ENCODE assay signal across 6 cellular contexts in the genomic region with DNA sequence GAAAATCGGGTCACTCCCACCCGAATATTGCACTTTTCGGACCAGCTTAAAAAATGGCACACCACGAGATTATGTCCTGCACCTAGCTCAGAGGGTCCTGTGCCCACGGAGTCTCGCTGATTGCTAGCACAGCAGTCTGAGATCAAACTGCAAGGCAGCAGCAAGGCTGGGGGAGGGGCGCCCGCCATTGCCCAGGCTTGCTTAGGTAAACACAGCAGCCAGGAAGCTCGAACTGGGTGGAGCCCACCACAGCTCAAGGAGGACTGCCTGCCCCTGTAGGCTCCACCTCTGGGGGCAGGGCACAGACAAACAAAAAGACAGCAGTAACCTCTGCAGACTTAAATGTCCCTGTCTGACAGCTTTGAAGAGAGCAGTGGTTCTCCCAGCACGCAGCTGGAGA.
DNase-seq lines count a peak whose midpoint lies in the region; ATAC-seq, FAIRE-seq and TF ChIP-seq lines count a peak whose summit lies in the region.
"Not testable (repeated sequence)": the region's sequence is repeated elsewhere in the genome, so short reads cannot be mapped to it uniquely, and the experiment has no call there.

No MANE protein-coding gene starts in this region.

- POLR2A ChIA-PET in A549 (lab: Yijun Ruan, JAX); Caco-2 (lab: Charles Lee); PC-9 (lab: Charles Lee; ENCODE audit: unreplicated experiment); WTC11 (lab: Charles Lee); HepG2 (lab: Yijun Ruan, JAX): not testable (repeated sequence)

- H3K36me3 ChIP-seq in Caco-2 (ENCODE audit: control insufficient read depth, insufficient read depth, low read length); KMS-11 (ENCODE audit: insufficient read depth); PC-9 (ENCODE audit: low read depth); HepG2 (replicated peaks in 1 of 2; ENCODE audit: control insufficient read depth in 1 of 2, insufficient read depth in 2 of 2, low read length in 2 of 2): not testable (repeated sequence)

- H3K27me3 Mint-ChIP-seq in Caco-2 (ENCODE audit: insufficient read depth, unreplicated experiment) = not testable (repeated sequence)
- H3K27me3 Mint-ChIP-seq in WTC11 (ENCODE audit: low read depth) = peaks cover 14% of the 10 kb centered on the region

- ATAC-seq in A549, WTC11, HepG2: not testable (repeated sequence)

- CTCF ChIA-PET in A549 (lab: Yijun Ruan, JAX); Caco-2 (lab: Charles Lee); PC-9 (lab: Charles Lee); WTC11 (lab: Charles Lee); HepG2 (lab: Yijun Ruan, JAX; ENCODE audit: low intra/inter-chr PET ratio, low total read pairs): not testable (repeated sequence)

- H3K27me3 ChIP-seq in Caco-2 (replicated peaks; ENCODE audit: control insufficient read depth, insufficient read depth, low read length); KMS-11 (ENCODE audit: insufficient read depth, low read depth); PC-9 (ENCODE audit: insufficient read depth, low read depth); HepG2 (ENCODE audit: control insufficient read depth in 1 of 2, insufficient read depth in 2 of 2, low read length in 2 of 2): not testable (repeated sequence)

- not testable (repeated sequence) for H3K79me2 ChIP-seq in KMS-11 (ENCODE audit: insufficient read depth, low read depth); PC-9 (ENCODE audit: low read depth); HepG2 (ENCODE audit: insufficient read depth, low read length)

- not testable (repeated sequence) for H3K9me3 Mint-ChIP-seq in Caco-2 (ENCODE audit: unreplicated experiment)
- peaks cover 14% of the 10 kb centered on the region for H3K9me3 Mint-ChIP-seq in WTC11

- TF ChIP-seq CTCF in A549 (IDR thresholded peaks at IDR 0.05); Caco-2 (IDR thresholded peaks at IDR 0.05; ENCODE audit: insufficient read depth in 1 of 2, low read depth in 1 of 2, low read length in 1 of 2, severe bottlenecking in 1 of 2, unreplicated experiment in 1 of 2); KMS-11 (conservative IDR thresholded peaks at IDR 0.05; ENCODE audit: low read depth, low read length); PC-9 (conservative IDR thresholded peaks at IDR 0.05); WTC11 (IDR thresholded peaks at IDR 0.05); HepG2 (CRISPR knock-in tag; IDR thresholded peaks at IDR 0.05): not testable (repeated sequence)

- peak overlapping the region; percentile 32 for H3K27ac Mint-ChIP-seq in Caco-2 (ENCODE audit: unreplicated experiment)
- not testable (repeated sequence) for H3K27ac Mint-ChIP-seq in WTC11

- not testable (repeated sequence) for BruUV-seq in Caco-2 (replicated peaks; lab: Mats Ljungman, UMichigan); PC-9 (replicated peaks; lab: Mats Ljungman, UMichigan); HepG2 (replicated peaks; lab: Mats Ljungman, UMichigan)

- H3K9me2 ChIP-seq in PC-9 (ENCODE audit: insufficient read depth) = not testable (repeated sequence)

- H3F3A ChIP-seq in PC-9 (ENCODE audit: insufficient read depth, low read depth) = not testable (repeated sequence)

- H2AFZ ChIP-seq in KMS-11 (ENCODE audit: low read depth) (peak overlapping the region; percentile 77), PC-9 (peak overlapping the region; percentile 74)
- not testable (repeated sequence) for H2AFZ ChIP-seq in HepG2 (ENCODE audit: low read length)

- H3K4me2 ChIP-seq in A549 = not testable (repeated sequence)
- peak overlapping the region; percentile 44; the same call in 1 of the 2 replicates for H3K4me2 ChIP-seq in KMS-11
- peak overlapping the region; percentile 62 for H3K4me2 ChIP-seq in PC-9
- 0 out of 2 replicates have a peak overlapping the region, but pooled peaks have one; percentile 7 for H3K4me2 ChIP-seq in HepG2 (ENCODE audit: low read depth, low read length)

- not testable (repeated sequence) for TF ChIP-seq RAD21 in A549 (conservative IDR thresholded peaks at IDR 0.05 in 1 of 2, IDR thresholded peaks at IDR 0.05 in 1 of 2); HepG2 (CRISPR knock-in tag; IDR thresholded peaks at IDR 0.05)

- in situ Hi-C loops in HepG2 (cut with HindIII; ENCODE audit: extremely low pct_ligation_motif_present, low pct_unique_long_range_greater_than_20kb) = not testable (repeated sequence)

- H3K4me3 ChIP-seq in A549 (0 out of 3 replicates have a peak overlapping the region, but pooled peaks have one; percentile 37), KMS-11 (IDR thresholded peaks at IDR 0.05; ENCODE audit: insufficient read depth, low read depth, low read length) (peak overlapping the region; percentile 66), PC-9 (peak overlapping the region; percentile 51)
- not testable (repeated sequence) for H3K4me3 ChIP-seq in Caco-2 (ENCODE audit: low read depth, low read length); HepG2 (replicated peaks in 1 of 3; ENCODE audit: insufficient read depth in 1 of 3, low read depth in 2 of 3, low read length in 3 of 3)

- not testable (repeated sequence) for H3K27ac ChIP-seq in A549; PC-9; HepG2 (ENCODE audit: extremely low read length, insufficient read depth, low read length)
- peak overlapping the region; percentile 79 for H3K27ac ChIP-seq in KMS-11

- FAIRE-seq in A549 (lab: Jason Lieb, UNC); HepG2 (lab: Jason Lieb, UNC): not testable (repeated sequence)

- DNase-seq in A549 (ENCODE audit: low read depth in 1 of 2, low spot score in 1 of 2); Caco-2; HepG2 (ENCODE audit: low spot score): not testable (repeated sequence)
- DNase-seq in PC-9 (peak in 1 of 2 experiments; percentile 46), WTC11 (ENCODE audit: low spot score) (peak; percentile 50)

- 0% methylated on average over 5 of the region's 10 CpGs for WGBS in A549 (ENCODE audit: missing lambda C conversion rate)
- WGBS in HepG2 (ENCODE audit: low lambda C conversion rate) = 24% methylated on average over 6 of the region's 10 CpGs

- H3K9ac ChIP-seq in KMS-11 = peak overlapping the region; percentile 85
- H3K9ac ChIP-seq in HepG2 (ENCODE audit: insufficient read depth, low read depth, low read length) = not testable (repeated sequence)

- not testable (repeated sequence) for H3K9me3 ChIP-seq in A549; Caco-2; PC-9 (ENCODE audit: insufficient read depth, low read depth); HepG2 (ENCODE audit: low read length)

- not testable (repeated sequence) for H3K4me1 ChIP-seq in A549; Caco-2; KMS-11 (ENCODE audit: low read depth, poor library complexity, severe bottlenecking); PC-9 (replicated peaks; ENCODE audit: insufficient read depth); HepG2 (ENCODE audit: insufficient read depth, low read length)

- H4K20me1 ChIP-seq in KMS-11 (ENCODE audit: insufficient read depth); PC-9 (ENCODE audit: insufficient read depth); HepG2 (ENCODE audit: insufficient read depth, low read length): not testable (repeated sequence)

- not testable (repeated sequence) for TF ChIP-seq EP300 in A549 (IDR thresholded peaks at IDR 0.05); HepG2 (IDR thresholded peaks at IDR 0.05; ENCODE audit: low read depth in 2 of 2, low read length in 2 of 2); HepG2 (CRISPR knock-in tag; IDR thresholded peaks at IDR 0.05; ENCODE audit: borderline replicate concordance)

- H3K36me3 Mint-ChIP-seq in Caco-2 (ENCODE audit: insufficient read depth, unreplicated experiment); WTC11: not testable (repeated sequence)

- not testable (repeated sequence) for TF ChIP-seq POLR2A in A549 (IDR thresholded peaks at IDR 0.05; ENCODE audit: low read length); HepG2 (IDR thresholded peaks at IDR 0.05; ENCODE audit: insufficient read depth in 1 of 2, low read depth in 2 of 2, low read length in 2 of 2)

- intact Hi-C loops in Caco-2 (cut with micrococcal nuclease; ENCODE audit: unreplicated experiment); PC-9 (cut with micrococcal nuclease; ENCODE audit: unreplicated experiment); HepG2 (cut with micrococcal nuclease; ENCODE audit: unreplicated experiment): not testable (repeated sequence)

- not testable (repeated sequence) for H3K4me3 Mint-ChIP-seq in Caco-2 (ENCODE audit: unreplicated experiment)
- H3K4me3 Mint-ChIP-seq in WTC11 = peak overlapping the region; percentile 59

- not testable (repeated sequence) for H3K4me1 Mint-ChIP-seq in Caco-2 (ENCODE audit: low read depth, unreplicated experiment)
- peaks cover 29% of the 10 kb centered on the region for H3K4me1 Mint-ChIP-seq in WTC11

TF ChIP-seq in WTC11, 78 proteins besides CTCF, POLR2A, EP300 and RAD21 (continues in another document):
- TF ChIP-seq KAT7 (CRISPR knock-in tag; IDR thresholded peaks at IDR 0.05; ENCODE audit: borderline replicate concordance) (0 out of 2 replicates have a peak, but pooled peaks have one; percentile 32), FOXK1 (CRISPR knock-in tag; IDR thresholded peaks at IDR 0.05) (0 out of 2 replicates have a peak, but pooled peaks have one; percentile 55)
